Comparison of ENCODE assay signal across 5 cellular contexts in genomic region chr20:12857629-12858028, GRCh38.
DNase-seq lines count a peak whose midpoint lies in the region; ATAC-seq, FAIRE-seq and TF ChIP-seq lines count a peak whose summit lies in the region.
"Not testable (repeated sequence)": the region's sequence is repeated elsewhere in the genome, so short reads cannot be mapped to it uniquely, and the experiment has no call there.

No MANE protein-coding gene starts in this region.

- not testable (repeated sequence) for TF ChIP-seq POLR2A in K562 (conservative IDR thresholded peaks at IDR 0.05); testis (IDR thresholded peaks at IDR 0.05)

- not testable (repeated sequence) for H3K9me1 ChIP-seq in K562 (ENCODE audit: control insufficient read depth, insufficient read depth, low read length)

- H3K4me1 Mint-ChIP-seq in GM23338, WTC11: not testable (repeated sequence)

- not testable (repeated sequence) for H3K4me2 ChIP-seq in GM23338; K562 (ENCODE audit: insufficient read depth, low read length)

- intact Hi-C loops in K562 (cut with micrococcal nuclease); testis (cut with DNase I; ENCODE audit: low total_unique reads): not testable (repeated sequence)

- not testable (repeated sequence) for H3K36me3 Mint-ChIP-seq in GM23338 (ENCODE audit: low read depth)
- H3K36me3 Mint-ChIP-seq in WTC11: peaks cover 19% of the 10 kb centered on the region

- H3K9me3 ChIP-seq in K562 (replicated peaks; ENCODE audit: control insufficient read depth, insufficient read depth, low read depth, low read length); testis: not testable (repeated sequence)

- TF ChIP-seq CTCF in GM23338 (conservative IDR thresholded peaks at IDR 0.05; ENCODE audit: low read depth in 2 of 2); WTC11 (IDR thresholded peaks at IDR 0.05); K562 (IDR thresholded peaks at IDR 0.05 in 2 of 3, conservative IDR thresholded peaks at IDR 0.05 in 1 of 3; ENCODE audit: insufficient read depth in 2 of 3, low read depth in 1 of 3, low read length in 3 of 3); testis (IDR thresholded peaks at IDR 0.05): not testable (repeated sequence)

- H3K27me3 ChIP-seq in GM23338 (ENCODE audit: insufficient read depth); K562 (ENCODE audit: control insufficient read depth in 2 of 2, insufficient read depth in 2 of 2, low read length in 2 of 2); testis: not testable (repeated sequence)

- not testable (repeated sequence) for H3K9me2 ChIP-seq in GM23338 (ENCODE audit: insufficient read depth)

- H3K9me3 Mint-ChIP-seq in GM23338: peaks cover 21% of the 10 kb centered on the region
- peaks cover 39% of the 10 kb centered on the region for H3K9me3 Mint-ChIP-seq in WTC11

- H2AFZ ChIP-seq in GM23338: peak overlapping the region; percentile 61; the same call in 1 of the 2 replicates
- H2AFZ ChIP-seq in K562 (ENCODE audit: low read depth, low read length): not testable (repeated sequence)

- in situ Hi-C loops in K562 (cut with MboI): not testable (repeated sequence)

- not testable (repeated sequence) for H3K4me1 ChIP-seq in GM23338 (ENCODE audit: insufficient read depth); K562 (replicated peaks in 1 of 2; ENCODE audit: control insufficient read depth in 2 of 2, insufficient read depth in 2 of 2, low read length in 2 of 2); testis

- not testable (repeated sequence) for ATAC-seq in GM23338, WTC11, K562

- not testable (repeated sequence) for DNase-seq in GM23338 (ENCODE audit: low spot score); WTC11 (ENCODE audit: low spot score); K562 (ENCODE audit: extremely low read depth in 1 of 4, low spot score in 3 of 4)
- DNase-seq in left kidney (ENCODE audit: low read depth, low spot score) (peak; percentile 4), testis (peak; percentile 63)

- TF ChIP-seq RAD21 in K562 (CRISPR knock-in tag; conservative IDR thresholded peaks at IDR 0.05 in 1 of 2, IDR thresholded peaks at IDR 0.05 in 1 of 2): not testable (repeated sequence)

- CTCF ChIA-PET in WTC11 (lab: Charles Lee): interaction anchor here (1.7 kb wide), 1 partner anchor 19 kb away, joined by 8 read pairs; no protein-coding TSS in a partner anchor
- CTCF ChIA-PET in K562 (lab: Yijun Ruan, JAX; ENCODE audit: low intra/inter-chr PET ratio): not testable (repeated sequence)

- FAIRE-seq in K562 (lab: Jason Lieb, UNC): not testable (repeated sequence)

- WGBS in K562 (ENCODE audit: insufficient coverage, low coverage, missing lambda C conversion rate): 2% methylated on average over 8 of the region's 8 CpGs
- 78% methylated on average over 8 of the region's 8 CpGs for WGBS in testis, 2 donors

- not testable (repeated sequence) for H3K27ac Mint-ChIP-seq in GM23338, WTC11

- POLR2A ChIA-PET in WTC11 (lab: Charles Lee); K562 (lab: Yijun Ruan, JAX): not testable (repeated sequence)

- H4K20me1 ChIP-seq in GM23338 (replicated peaks; ENCODE audit: insufficient read depth); K562 (replicated peaks; ENCODE audit: control insufficient read depth, insufficient read depth, low read length): not testable (repeated sequence)

- not testable (repeated sequence) for H3K9ac ChIP-seq in K562 (ENCODE audit: insufficient read depth in 1 of 2, low read depth in 2 of 2, low read length in 2 of 2)

- not testable (repeated sequence) for H3K27ac ChIP-seq in GM23338 (ENCODE audit: low read depth); K562 (ENCODE audit: extremely low read depth, low read depth, low read length); testis

- H3K79me2 ChIP-seq in GM23338 (replicated peaks; ENCODE audit: insufficient read depth); K562 (ENCODE audit: control insufficient read depth, insufficient read depth, low read length): not testable (repeated sequence)

- not testable (repeated sequence) for TF ChIP-seq EP300 in K562 (IDR thresholded peaks at IDR 0.05; ENCODE audit: low read length)

- not testable (repeated sequence) for H3K4me3 Mint-ChIP-seq in GM23338, WTC11

- H3F3A ChIP-seq in GM23338 (replicated peaks; ENCODE audit: low read depth): not testable (repeated sequence)

- H3K27me3 Mint-ChIP-seq in GM23338 (ENCODE audit: insufficient read depth, low read depth, poor library complexity); WTC11 (ENCODE audit: low read depth): not testable (repeated sequence)

- not testable (repeated sequence) for H3K36me3 ChIP-seq in GM23338 (ENCODE audit: insufficient read depth); K562 (ENCODE audit: control insufficient read depth, insufficient read depth, low read length); testis (ENCODE audit: low read depth, missing control alignments)

- BruUV-seq in K562 (replicated peaks; lab: Mats Ljungman, UMichigan): not testable (repeated sequence)

- H3K4me3 ChIP-seq in GM23338, K562: not testable (repeated sequence)
- H3K4me3 ChIP-seq in testis: peak overlapping the region in 1 of 2 donors; percentile 18

TF ChIP-seq in WTC11, 78 proteins besides CTCF, POLR2A, EP300 and RAD21:
- TF ChIP-seq NFYB (CRISPR knock-in tag; conservative IDR thresholded peaks at IDR 0.05; ENCODE audit: low read depth): peak; percentile 51; the same call in 1 of the 2 replicates

TF ChIP-seq in K562, 482 proteins besides CTCF, POLR2A, EP300 and RAD21:
- TF ChIP-seq NFYB (IDR thresholded peaks at IDR 0.05; ENCODE audit: extremely low read depth, insufficient read length): peak; percentile 33
